In genomic region chr11:64878494-64879225, GRCh38 we compare ENCODE assay signal across 8 cellular contexts. TPM values are rescaled to one million over a fixed set of nuclear protein-coding genes. Genes with fewer than 3 reads are reported as not detected.
DNase-seq lines count a peak whose midpoint lies in the region; ATAC-seq and TF ChIP-seq lines count a peak whose summit lies in the region.

TSS of gene EHD1 (minus strand) at chr11:64878621. CDS start at chr11:64878464, 157 bp downstream.

- H3K4me2 ChIP-seq in SU-DHL-6 (ENCODE audit: low read depth, low read length, poor library complexity, severe bottlenecking) (peak within 1 kb of the TSS; percentile 77), parathyroid adenoma (ENCODE audit: low read length) (peak within 1 kb of the TSS; percentile 92)

- H3K9ac ChIP-seq in SU-DHL-6 (ENCODE audit: low read length) (peak within 1 kb of the TSS; percentile 91), parathyroid adenoma (peak within 1 kb of the TSS; percentile 28)

- peak; percentile 96 to 99 for TF ChIP-seq POLR2A in tibial nerve (IDR thresholded peaks at IDR 0.05)

- DNase-seq in NCI-H128 (lab: John Stamatoyannopoulos, UW; ENCODE audit: unreplicated experiment) (peak; percentile 99), Right ventricle myocardium superior (peak; percentile 99), tibial nerve (ENCODE audit: low spot score in 2 of 2) (peak; percentile 99)
- DNase-seq in activated naive CD8-positive, alpha-beta T cell treated with anti-CD3 and anti-CD28 coated beads, Interleukin-2, amount 50 U/mL, for 16 hours (ENCODE audit: low read depth, low spot score): peak; percentile 99

- H3K4me3 ChIP-seq in SU-DHL-6 (ENCODE audit: insufficient read depth, low read length, poor library complexity, severe bottlenecking): peak within 1 kb of the TSS; percentile 90
- H3K4me3 ChIP-seq in parathyroid adenoma (ENCODE audit: low read depth, low read length): peak within 1 kb of the TSS; percentile 84
- H3K4me3 ChIP-seq in tibial nerve: peak within 1 kb of the TSS; percentile 67 to 99 (median 80)

- H3K27me3 ChIP-seq in SU-DHL-6 (ENCODE audit: low read length) (no peaks in the 10 kb centered on the region), parathyroid adenoma (ENCODE audit: control insufficient read depth, insufficient read depth, low read length) (no peaks in the 10 kb centered on the region), tibial nerve (no peaks in the 10 kb centered on the region)

- H2AFZ ChIP-seq in SU-DHL-6 (ENCODE audit: low read depth, low read length, severe bottlenecking): no peak within 1 kb of the TSS
- H2AFZ ChIP-seq in parathyroid adenoma: peak within 1 kb of the TSS; percentile 87

- TF ChIP-seq EP300 in tibial nerve (IDR thresholded peaks at IDR 0.05): peak; percentile 43 to 99

- H3K9me3 ChIP-seq in SU-DHL-6 (ENCODE audit: insufficient read depth, low read length): no peaks in the 10 kb centered on the region
- H3K9me3 ChIP-seq in parathyroid adenoma (ENCODE audit: control insufficient read depth, low read length): no peaks in the 10 kb centered on the region
- H3K9me3 ChIP-seq in tibial nerve: no peaks in the 10 kb centered on the region

- H3K9me2 ChIP-seq in SU-DHL-6 (replicated peaks; ENCODE audit: insufficient read depth, low read length): no peaks in the 10 kb centered on the region

- H3K27ac ChIP-seq in SU-DHL-6 (ENCODE audit: low read depth, low read length) (peak within 1 kb of the TSS; percentile 82), parathyroid adenoma (peak within 1 kb of the TSS; percentile 87), tibial nerve (peak within 1 kb of the TSS; percentile 57 to 98 (median 92))

- 1% methylated on average over 32 to 52 of the region's 75 CpGs for WGBS in tibial nerve, 2 donors

- peaks cover 6% of the 10 kb centered on the region for H3K4me1 ChIP-seq in parathyroid adenoma
- peaks cover 3 to 75% (median 61%) of the 10 kb centered on the region in 4 donors for H3K4me1 ChIP-seq in tibial nerve

- intact Hi-C loops in Right ventricle myocardium superior (cut with DNase I): no loop called here

- no peaks in the 10 kb centered on the region; the same call in 1 of the 2 replicates for H4K20me1 ChIP-seq in SU-DHL-6 (ENCODE audit: low read depth, low read length)

- peaks cover 32% of the 10 kb centered on the region for H3F3A ChIP-seq in SU-DHL-6 (ENCODE audit: insufficient read depth)

- ATAC-seq in HG02759 (IDR thresholded peaks at IDR 0.05; ENCODE audit: unreplicated experiment): peak; percentile 81
- ATAC-seq in Right ventricle myocardium superior (ENCODE audit: poor library complexity): peak; percentile 91

- no peaks in the 10 kb centered on the region for H3K36me3 ChIP-seq in SU-DHL-6 (ENCODE audit: low read length)
- no peaks in the 10 kb centered on the region for H3K36me3 ChIP-seq in parathyroid adenoma (ENCODE audit: control insufficient read depth, insufficient read depth, low read length)
- H3K36me3 ChIP-seq in tibial nerve: peaks cover 0 to 1% (median 0%) of the 10 kb centered on the region in 3 donors

- TF ChIP-seq CTCF in GM12873 (IDR thresholded peaks at IDR 0.05; ENCODE audit: insufficient read depth, low read depth, low read length, missing control alignments) (peak; percentile 60), SU-DHL-6 (IDR thresholded peaks at IDR 0.05; ENCODE audit: insufficient read depth, low read length, poor library complexity, severe bottlenecking) (peak; percentile 21), parathyroid adenoma (IDR thresholded peaks at IDR 0.05) (peak; percentile 58), tibial nerve (IDR thresholded peaks at IDR 0.05) (peak; percentile 44 to 68 (median 49))

- H3K79me2 ChIP-seq in SU-DHL-6 (ENCODE audit: insufficient read depth, low read length): peaks cover 44% of the 10 kb centered on the region
- H3K79me2 ChIP-seq in parathyroid adenoma: peaks cover 6% of the 10 kb centered on the region

RNA-seq across cellular contexts. Expression of gene EHD1, which starts in this region (rescaled TPM):
- total RNA-seq in Right ventricle myocardium superior (47.4 TPM), tibial nerve (10 to 100 TPM; 35.2 to 93.9 (median 42.6) TPM)

Comparison
In these comparisons a context has a peak if more than half of its experiments do, and no peak if none do; other contexts are left out.
1. Peak in every context shown above with its lines: DNase-seq, ATAC-seq, H3K4me3 ChIP-seq and H3K27ac ChIP-seq.